In the genomic region with DNA sequence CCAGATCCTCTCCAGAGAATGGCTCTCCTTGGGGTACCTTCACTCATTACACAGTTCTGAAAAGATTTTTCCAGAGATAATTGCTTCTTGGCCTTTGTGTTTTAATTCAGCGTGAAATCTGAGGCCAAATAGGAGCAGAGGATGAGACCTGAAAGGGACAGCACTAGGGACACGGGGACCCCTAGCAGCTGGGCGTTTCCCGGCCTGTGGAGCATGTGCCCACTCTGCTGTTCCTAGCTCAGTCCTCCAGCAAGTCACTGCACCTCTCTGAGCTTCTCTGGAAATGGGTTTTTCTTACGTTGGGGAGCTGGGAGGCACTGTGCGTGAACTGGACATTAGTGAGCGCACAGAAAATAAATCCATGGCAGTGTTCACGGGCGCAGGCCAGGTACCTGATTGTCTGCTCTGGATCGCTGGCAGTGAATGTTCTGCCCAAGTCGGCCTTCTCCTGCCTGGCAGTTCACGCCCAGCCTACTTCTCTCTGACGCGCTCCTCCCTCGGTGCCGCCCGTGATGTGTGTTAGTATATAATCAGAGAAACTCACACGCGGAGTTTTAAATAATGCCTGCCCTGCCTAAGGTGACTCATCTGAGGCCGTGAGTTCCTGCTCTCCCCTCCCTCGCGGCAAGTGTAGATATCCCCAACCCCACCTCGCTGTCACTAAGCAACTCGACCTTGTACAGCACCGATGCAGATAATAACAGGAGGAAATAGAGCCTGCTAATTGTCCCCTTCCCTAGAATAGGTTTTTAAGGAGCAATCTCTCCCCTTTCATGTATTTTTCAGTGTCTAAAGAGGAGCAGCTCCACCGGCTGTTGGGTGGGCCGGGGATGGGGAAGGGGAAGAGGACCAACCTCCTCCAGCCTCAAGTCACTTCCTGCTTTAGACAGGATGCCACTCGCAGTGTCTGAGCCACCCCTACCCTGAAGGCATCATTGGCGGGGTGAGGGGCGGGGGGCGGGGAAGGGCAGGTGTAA, we compare ENCODE assay signal across 1 cellular context.
TF ChIP-seq lines count a peak whose summit lies in the region.

No MANE protein-coding gene starts in this region.

TF ChIP-seq in K562, 482 proteins besides CTCF, POLR2A, EP300 and RAD21 (continued from another document):
- TF ChIP-seq STAT6 (CRISPR knock-in tag; IDR thresholded peaks at IDR 0.05) (peak; percentile 82; the same call in 1 of the 2 replicates), RFX1 (IDR thresholded peaks at IDR 0.05) (peak; percentile 92), BHLHE40 (IDR thresholded peaks at IDR 0.05; ENCODE audit: low read length) (peak; percentile 80), CBFA2T3 (IDR thresholded peaks at IDR 0.05) (peak; percentile 57), COPS2 (conservative IDR thresholded peaks at IDR 0.05) (no peak), HDAC1 (IDR thresholded peaks at IDR 0.05) (peak in 1 of 2 experiments; percentile 73; a peak in 1 of 4 replicates)
- TF ChIP-seq, protein P1, sequence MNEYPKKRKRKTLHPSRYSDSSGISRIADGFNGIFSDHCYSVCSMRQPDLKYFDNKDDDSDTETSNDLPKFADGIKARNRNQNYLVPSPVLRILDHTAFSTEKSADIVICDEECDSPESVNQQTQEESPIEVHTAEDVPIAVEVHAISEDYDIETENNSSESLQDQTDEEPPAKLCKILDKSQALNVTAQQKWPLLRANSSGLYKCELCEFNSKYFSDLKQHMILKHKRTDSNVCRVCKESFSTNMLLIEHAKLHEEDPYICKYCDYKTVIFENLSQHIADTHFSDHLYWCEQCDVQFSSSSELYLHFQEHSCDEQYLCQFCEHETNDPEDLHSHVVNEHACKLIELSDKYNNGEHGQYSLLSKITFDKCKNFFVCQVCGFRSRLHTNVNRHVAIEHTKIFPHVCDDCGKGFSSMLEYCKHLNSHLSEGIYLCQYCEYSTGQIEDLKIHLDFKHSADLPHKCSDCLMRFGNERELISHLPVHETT (CRISPR knock-in tag; conservative IDR thresholded peaks at IDR 0.05 in 1 of 2, IDR thresholded peaks at IDR 0.05 in 1 of 2) = peak in 1 of 2 experiments; percentile 63; a peak in 2 of 4 replicates
- TF ChIP-seq, protein P2, sequence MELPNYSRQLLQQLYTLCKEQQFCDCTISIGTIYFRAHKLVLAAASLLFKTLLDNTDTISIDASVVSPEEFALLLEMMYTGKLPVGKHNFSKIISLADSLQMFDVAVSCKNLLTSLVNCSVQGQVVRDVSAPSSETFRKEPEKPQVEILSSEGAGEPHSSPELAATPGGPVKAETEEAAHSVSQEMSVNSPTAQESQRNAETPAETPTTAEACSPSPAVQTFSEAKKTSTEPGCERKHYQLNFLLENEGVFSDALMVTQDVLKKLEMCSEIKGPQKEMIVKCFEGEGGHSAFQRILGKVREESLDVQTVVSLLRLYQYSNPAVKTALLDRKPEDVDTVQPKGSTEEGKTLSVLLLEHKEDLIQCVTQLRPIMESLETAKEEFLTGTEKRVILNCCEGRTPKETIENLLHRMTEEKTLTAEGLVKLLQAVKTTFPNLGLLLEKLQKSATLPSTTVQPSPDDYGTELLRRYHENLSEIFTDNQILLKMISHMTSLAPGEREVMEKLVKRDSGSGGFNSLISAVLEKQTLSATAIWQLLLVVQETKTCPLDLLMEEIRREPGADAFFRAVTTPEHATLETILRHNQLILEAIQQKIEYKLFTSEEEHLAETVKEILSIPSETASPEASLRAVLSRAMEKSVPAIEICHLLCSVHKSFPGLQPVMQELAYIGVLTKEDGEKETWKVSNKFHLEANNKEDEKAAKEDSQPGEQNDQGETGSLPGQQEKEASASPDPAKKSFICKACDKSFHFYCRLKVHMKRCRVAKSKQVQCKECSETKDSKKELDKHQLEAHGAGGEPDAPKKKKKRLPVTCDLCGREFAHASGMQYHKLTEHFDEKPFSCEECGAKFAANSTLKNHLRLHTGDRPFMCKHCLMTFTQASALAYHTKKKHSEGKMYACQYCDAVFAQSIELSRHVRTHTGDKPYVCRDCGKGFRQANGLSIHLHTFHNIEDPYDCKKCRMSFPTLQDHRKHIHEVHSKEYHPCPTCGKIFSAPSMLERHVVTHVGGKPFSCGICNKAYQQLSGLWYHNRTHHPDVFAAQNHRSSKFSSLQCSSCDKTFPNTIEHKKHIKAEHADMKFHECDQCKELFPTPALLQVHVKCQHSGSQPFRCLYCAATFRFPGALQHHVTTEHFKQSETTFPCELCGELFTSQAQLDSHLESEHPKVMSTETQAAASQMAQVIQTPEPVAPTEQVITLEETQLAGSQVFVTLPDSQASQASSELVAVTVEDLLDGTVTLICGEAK (IDR thresholded peaks at IDR 0.05) = 0 out of 2 replicates have a peak, but pooled peaks have one; percentile 44
- TF ChIP-seq, protein P2 (CRISPR knock-in tag; IDR thresholded peaks at IDR 0.05) = no peak
TF ChIP-seq in K562: peak in this region for 114.
